Comparison of ENCODE assay signal across 8 cellular contexts in genomic region chr12:131894313-131894860, GRCh38. TPM values are rescaled to one million over a fixed set of nuclear protein-coding genes. Genes with fewer than 3 reads are reported as not detected.
A peak's percentile ranks its signal among the peaks of the same experiment; 100 is the strongest.
DNase-seq lines count a peak whose midpoint lies in the region; ATAC-seq and TF ChIP-seq lines count a peak whose summit lies in the region.

Gene ULK1 (plus strand): TSS chr12:131894622. CDS start chr12:131895002, 380 bp downstream.

- peak within 1 kb of the TSS; percentile 74 for H3K4me3 ChIP-seq in BLaER1
- peak within 1 kb of the TSS; percentile 71 for H3K4me3 ChIP-seq in choroid plexus epithelial cell (ENCODE audit: low read depth, low read length)

- H3K9me3 ChIP-seq in BLaER1, result no peaks in the 10 kb centered on the region

- peaks cover 12% of the 10 kb centered on the region for H3K36me3 ChIP-seq in BLaER1

- H4K20me1 ChIP-seq in BLaER1, result peaks cover 42% of the 10 kb centered on the region

- H3K27ac ChIP-seq in BLaER1, result peak within 1 kb of the TSS; percentile 94

- ATAC-seq in GM19324 (IDR thresholded peaks at IDR 0.05; ENCODE audit: low FRiP score, unreplicated experiment) (peak; percentile 91), HG03457 (IDR thresholded peaks at IDR 0.05; ENCODE audit: unreplicated experiment) (peak; percentile 62), left colon (peak; percentile 79)

- peak within 1 kb of the TSS; percentile 93 for H3K9ac ChIP-seq in BLaER1

- peak within 1 kb of the TSS; percentile 99 for H3K4me2 ChIP-seq in BLaER1

- H3K4me1 ChIP-seq in BLaER1, result peaks cover 39% of the 10 kb centered on the region

- H3K27me3 ChIP-seq in BLaER1, result no peaks in the 10 kb centered on the region

- DNase-seq in NCI-H524 (lab: John Stamatoyannopoulos, UW) (peak; percentile 63 to 91), choroid plexus epithelial cell (ENCODE audit: low read depth) (peak; percentile 89), left colon (peak; percentile 88 to 94)
- DNase-seq in activated CD4-positive, alpha-beta T cell treated with anti-CD3 and anti-CD28 coated beads for 4 hours, result peak; percentile 90 to 94
- DNase-seq in stimulated activated CD4-positive, alpha-beta T cell treated with anti-CD3 and anti-CD28 coated beads, Interleukin-1b, Interleukin-23, amount 100 ng/mL, for 4 hours (ENCODE audit: low read depth in 2 of 2), result peak; percentile 91 to 95

- TF ChIP-seq CTCF in choroid plexus epithelial cell (conservative IDR thresholded peaks at IDR 0.05; ENCODE audit: low read depth, low read length), result no peak

- intact Hi-C loops in left colon (cut with DNase I, micrococcal nuclease), result no loop called here

RNA-seq across cellular contexts. Expression of gene ULK1, which starts in this region (rescaled TPM):
- 10 to 100 TPM; 18.0 to 29.8 TPM for total RNA-seq in left colon

Comparison
In these comparisons a context has a peak if more than half of its experiments do, and no peak if none do; other contexts are left out.
1. Peak in every context shown above with its lines: DNase-seq, ATAC-seq, H3K4me3 ChIP-seq and H3K27ac ChIP-seq.